ENCODE assay signal across 25 cellular contexts in genomic region chr18:50994031-50994430, GRCh38. TPM values are rescaled to one million over a fixed set of nuclear protein-coding genes. Genes with fewer than 3 reads are reported as not detected.
DNase-seq lines count a peak whose midpoint lies in the region; ATAC-seq and TF ChIP-seq lines count a peak whose summit lies in the region.
"Had no signal": no experiment of that assay in that cellular context is flagged by ENCODE, and none has a peak within 500 bp of the region (broad histone marks: within the 10 kb centered on the region; RNA-seq: fewer than 3 reads in every experiment).

No MANE protein-coding gene starts in this region.

- no peak overlapping the region for H3K9ac ChIP-seq in mesendoderm (ENCODE audit: low read length)
- H3K9ac ChIP-seq: BLaER1 had no signal

- H3K4me3 Mint-ChIP-seq in WTC11: no peak overlapping the region
- H3K4me3 Mint-ChIP-seq: CD14-positive monocyte; CD4-positive, alpha-beta memory T cell; CD4-positive, CD25-positive, alpha-beta regulatory T cell; CD8-positive, alpha-beta memory T cell had no signal

- POLR2A ChIA-PET in WTC11 (lab: Charles Lee): no interaction called here

- peaks cover 13% of the 10 kb centered on the region for H3K9me3 Mint-ChIP-seq in WTC11
- H3K9me3 Mint-ChIP-seq: CD8-positive, alpha-beta memory T cell had no signal

- H3K27me3 Mint-ChIP-seq in WTC11 (ENCODE audit: low read depth): no peaks in the 10 kb centered on the region; the same call in 1 of the 2 replicates
- H3K27me3 Mint-ChIP-seq: CD4-positive, alpha-beta memory T cell; CD4-positive, CD25-positive, alpha-beta regulatory T cell; CD8-positive, alpha-beta memory T cell had no signal

- H3K4me1 Mint-ChIP-seq in WTC11: peaks cover 13% of the 10 kb centered on the region
- H3K4me1 Mint-ChIP-seq: CD14-positive monocyte; CD4-positive, alpha-beta memory T cell; CD4-positive, CD25-positive, alpha-beta regulatory T cell; CD8-positive, alpha-beta memory T cell had no signal

- H4K5ac ChIP-seq in mesendoderm (ENCODE audit: low read length): no peak overlapping the region

- no peak overlapping the region for H3K4me3 ChIP-seq in mesendoderm (ENCODE audit: low read length)
- H3K4me3 ChIP-seq in gastrocnemius medialis: no peak overlapping the region
- H3K4me3 ChIP-seq: BLaER1, GM12878 had no signal

- no peak overlapping the region for H2BK120ac ChIP-seq in mesendoderm (ENCODE audit: low read depth, low read length)

- TF ChIP-seq CTCF in gastrocnemius medialis (IDR thresholded peaks at IDR 0.05 in 4 of 5, conservative IDR thresholded peaks at IDR 0.05 in 1 of 5): no peak
- TF ChIP-seq CTCF in WTC11 (IDR thresholded peaks at IDR 0.05): no peak

- H4K8ac ChIP-seq in mesendoderm (ENCODE audit: low read depth, low read length): no peak overlapping the region

- ATAC-seq in left ventricle myocardium superior: peak; percentile 26
- no peak for ATAC-seq in Right ventricle myocardium superior (ENCODE audit: poor library complexity)
- ATAC-seq in gastrocnemius medialis: peak in 1 of 2 donors; percentile 52
- no peak for ATAC-seq in WTC11
- ATAC-seq: GM12878 had no signal

- H3K27ac Mint-ChIP-seq in WTC11: no peak overlapping the region
- H3K27ac Mint-ChIP-seq: CD14-positive monocyte; CD4-positive, alpha-beta memory T cell; CD4-positive, CD25-positive, alpha-beta regulatory T cell had no signal

- no peaks in the 10 kb centered on the region for H3K79me2 ChIP-seq in mesendoderm (ENCODE audit: control insufficient read depth, insufficient read depth, low read length)

- H3K27me3 ChIP-seq in mesendoderm (ENCODE audit: insufficient read depth, low read length, poor library complexity) (no peaks in the 10 kb centered on the region), gastrocnemius medialis (no peaks in the 10 kb centered on the region)
- H3K27me3 ChIP-seq: BE2C, BLaER1 had no signal

- no peak overlapping the region for H3K23ac ChIP-seq in mesendoderm (ENCODE audit: low read length)

- H3K9me3 ChIP-seq in gastrocnemius medialis: no peaks in the 10 kb centered on the region
- H3K9me3 ChIP-seq: BE2C had no signal

- H3K18ac ChIP-seq in mesendoderm (ENCODE audit: low read length): peak overlapping the region; percentile 64

- H3K36me3 ChIP-seq in mesendoderm (ENCODE audit: control insufficient read depth, insufficient read depth, low read length) (no peaks in the 10 kb centered on the region), gastrocnemius medialis (no peaks in the 10 kb centered on the region)
- H3K36me3 ChIP-seq: BE2C, BLaER1 had no signal

- H3K4me2 ChIP-seq in mesendoderm (ENCODE audit: low read length): no peak overlapping the region
- H3K4me2 ChIP-seq: BLaER1 had no signal

- H2AK5ac ChIP-seq in mesendoderm (ENCODE audit: low read length): no peak overlapping the region

- intact Hi-C loops in left ventricle myocardium superior (cut with micrococcal nuclease): no loop called here
- intact Hi-C loops in Right ventricle myocardium superior (cut with DNase I): no loop called here
- intact Hi-C loops in gastrocnemius medialis (cut with DNase I; ENCODE audit: low total_unique reads): loop anchor here (1.0 to 10.0 kb wide), 2 partner anchors 36 to 59 kb away; partner anchors contain the start of gene SMAD4

- TF ChIP-seq POLR2A in gastrocnemius medialis (IDR thresholded peaks at IDR 0.05): no peak

- CTCF ChIA-PET in WTC11 (lab: Charles Lee): no interaction called here

- no peaks in the 10 kb centered on the region for H3K79me1 ChIP-seq in mesendoderm (ENCODE audit: low read length)

- no peaks in the 10 kb centered on the region for H3K4me1 ChIP-seq in mesendoderm (ENCODE audit: control insufficient read depth, low read depth, low read length)
- peaks cover 11 to 30% of the 10 kb centered on the region in 2 donors for H3K4me1 ChIP-seq in gastrocnemius medialis
- H3K4me1 ChIP-seq: BE2C, BLaER1 had no signal

- no peak overlapping the region for H3K4ac ChIP-seq in mesendoderm (ENCODE audit: low read depth, low read length)

- no CpG with 5 or more reads among the region's 2 CpGs for WGBS in mesendoderm (ENCODE audit: extremely low coverage, insufficient coverage, low lambda C conversion rate)

- H3K56ac ChIP-seq in mesendoderm (ENCODE audit: low read length): no peak overlapping the region

- H3K27ac ChIP-seq in mesendoderm (ENCODE audit: low read depth, low read length): no peak overlapping the region
- H3K27ac ChIP-seq in gastrocnemius medialis: peak overlapping the region; percentile 53 to 68 (median 64)
- H3K27ac ChIP-seq: BLaER1 had no signal

- H3K36me3 Mint-ChIP-seq in WTC11: no peaks in the 10 kb centered on the region
- H3K36me3 Mint-ChIP-seq: CD14-positive monocyte had no signal

- no peak for DNase-seq in left ventricle myocardium superior
- DNase-seq in Right ventricle myocardium superior: no peak
- no peak for DNase-seq in mesendoderm
- no peak for DNase-seq in gastrocnemius medialis
- no peak for DNase-seq in iPS-NIHi7 (ENCODE audit: extremely low spot score)
- DNase-seq in RKO (ENCODE audit: low spot score): no peak
- DNase-seq in WTC11 (ENCODE audit: low spot score): no peak
- DNase-seq: 8988T; ACHN; BE2C; C1 segment of cervical spinal cord; CD4-positive, alpha-beta memory T cell; CD4-positive, CD25-positive, alpha-beta regulatory T cell; CD8-positive, alpha-beta memory T cell; COR-L47; DMS 273 treated with DMSO at 0.1 percent for 48 hours; DMS153; DMS53; DMS79; DND-41; EL; GDM1 had no signal

- in situ Hi-C loops in gastrocnemius medialis (cut with MboI; ENCODE audit: low sequenced_read_pairs in 4 of 4): no loop called here

- no peak overlapping the region for H2BK5ac ChIP-seq in mesendoderm (ENCODE audit: low read length)

- no peak overlapping the region for H2BK15ac ChIP-seq in mesendoderm (replicated peaks; ENCODE audit: low read depth)

TF ChIP-seq in WTC11, 78 proteins besides CTCF, POLR2A, EP300 and RAD21:
- TF ChIP-seq USF1 (CRISPR knock-in tag; IDR thresholded peaks at IDR 0.05) (no peak), ZNF416 (CRISPR knock-in tag; IDR thresholded peaks at IDR 0.05) (no peak), TP53 (CRISPR knock-in tag; IDR thresholded peaks at IDR 0.05) (no peak), HMGA2 (CRISPR knock-in tag; IDR thresholded peaks at IDR 0.05) (no peak), FOXP1 (CRISPR knock-in tag; IDR thresholded peaks at IDR 0.05; ENCODE audit: borderline replicate concordance) (no peak), JUN (CRISPR knock-in tag; IDR thresholded peaks at IDR 0.05) (no peak), CREB1 (CRISPR knock-in tag; IDR thresholded peaks at IDR 0.05) (no peak), NR2C2 (CRISPR knock-in tag; IDR thresholded peaks at IDR 0.05) (no peak)

RNA-seq across cellular contexts. Expression of gene ELAC1, which starts 26.2 kb away (rescaled TPM):
- total RNA-seq in left ventricle myocardium superior (4.3 TPM), Right ventricle myocardium superior (3.3 TPM), gastrocnemius medialis (10 to 100 TPM in 1 of 4 donors, 1 to 10 TPM in 3; 1.6 to 13.7 (median 4.0) TPM), WTC11 (2021) (3.9 to 4.3 TPM (median 4.0 TPM) in 3 replicates)
- 5.2 TPM for polyA plus RNA-seq in mesendoderm (2013, experiment 1 of 2)
- 4.8 TPM for polyA plus RNA-seq in mesendoderm (2013, experiment 2 of 2)

RNA-seq across cellular contexts. Expression of gene SMAD4, which starts 36.0 kb away (rescaled TPM):
- total RNA-seq in left ventricle myocardium superior (94.0 TPM), Right ventricle myocardium superior (90.9 TPM), gastrocnemius medialis (100 to 1,000 TPM; 148 to 210 (median 168) TPM), WTC11 (2021) (105 to 107 TPM (median 107 TPM) in 3 replicates)
- 46.6 TPM for polyA plus RNA-seq in mesendoderm (2013, experiment 1 of 2)
- polyA plus RNA-seq in mesendoderm (2013, experiment 2 of 2): 45.3 TPM
